Comparison of ENCODE assay signal across 1 cellular context in the genomic region with DNA sequence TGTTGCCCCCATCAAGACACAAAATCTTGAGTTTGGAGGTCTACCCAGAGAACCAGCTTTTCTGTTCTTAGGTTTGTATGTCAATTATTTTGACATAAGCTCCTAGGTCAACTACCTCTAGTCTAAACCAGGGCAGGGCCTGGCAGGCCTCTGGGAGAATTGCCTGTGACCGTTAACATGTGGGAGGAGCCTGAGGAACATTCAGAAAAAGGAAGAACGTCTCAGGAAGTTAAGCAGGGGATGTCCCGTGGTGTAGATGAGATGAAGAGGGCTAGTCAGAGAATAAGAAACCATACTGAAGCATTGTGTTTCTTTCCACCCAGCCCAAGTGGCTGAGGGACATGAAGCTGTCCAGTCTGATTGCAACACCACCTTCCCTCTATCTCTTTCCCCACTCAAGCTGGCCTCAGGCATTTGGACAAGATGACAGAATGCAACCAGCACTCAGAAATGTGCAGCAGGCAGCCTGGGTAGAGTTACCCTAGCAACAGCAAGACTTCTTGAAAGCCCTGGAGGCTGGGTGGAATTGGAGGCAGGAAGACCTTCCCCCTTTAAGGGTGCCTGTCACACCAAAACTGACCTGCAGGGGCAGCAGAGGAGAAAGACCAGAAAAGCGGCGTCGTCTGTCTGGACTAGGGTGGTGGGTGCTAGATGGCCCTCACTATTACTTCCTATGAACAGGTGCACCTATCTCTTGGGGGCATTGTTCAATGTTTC.
TF ChIP-seq lines count a peak whose summit lies in the region.

No MANE protein-coding gene starts in this region.

TF ChIP-seq in GM23338, 12 proteins besides CTCF, POLR2A, EP300 and RAD21 (continued from another document):
- TF ChIP-seq, protein P1, sequence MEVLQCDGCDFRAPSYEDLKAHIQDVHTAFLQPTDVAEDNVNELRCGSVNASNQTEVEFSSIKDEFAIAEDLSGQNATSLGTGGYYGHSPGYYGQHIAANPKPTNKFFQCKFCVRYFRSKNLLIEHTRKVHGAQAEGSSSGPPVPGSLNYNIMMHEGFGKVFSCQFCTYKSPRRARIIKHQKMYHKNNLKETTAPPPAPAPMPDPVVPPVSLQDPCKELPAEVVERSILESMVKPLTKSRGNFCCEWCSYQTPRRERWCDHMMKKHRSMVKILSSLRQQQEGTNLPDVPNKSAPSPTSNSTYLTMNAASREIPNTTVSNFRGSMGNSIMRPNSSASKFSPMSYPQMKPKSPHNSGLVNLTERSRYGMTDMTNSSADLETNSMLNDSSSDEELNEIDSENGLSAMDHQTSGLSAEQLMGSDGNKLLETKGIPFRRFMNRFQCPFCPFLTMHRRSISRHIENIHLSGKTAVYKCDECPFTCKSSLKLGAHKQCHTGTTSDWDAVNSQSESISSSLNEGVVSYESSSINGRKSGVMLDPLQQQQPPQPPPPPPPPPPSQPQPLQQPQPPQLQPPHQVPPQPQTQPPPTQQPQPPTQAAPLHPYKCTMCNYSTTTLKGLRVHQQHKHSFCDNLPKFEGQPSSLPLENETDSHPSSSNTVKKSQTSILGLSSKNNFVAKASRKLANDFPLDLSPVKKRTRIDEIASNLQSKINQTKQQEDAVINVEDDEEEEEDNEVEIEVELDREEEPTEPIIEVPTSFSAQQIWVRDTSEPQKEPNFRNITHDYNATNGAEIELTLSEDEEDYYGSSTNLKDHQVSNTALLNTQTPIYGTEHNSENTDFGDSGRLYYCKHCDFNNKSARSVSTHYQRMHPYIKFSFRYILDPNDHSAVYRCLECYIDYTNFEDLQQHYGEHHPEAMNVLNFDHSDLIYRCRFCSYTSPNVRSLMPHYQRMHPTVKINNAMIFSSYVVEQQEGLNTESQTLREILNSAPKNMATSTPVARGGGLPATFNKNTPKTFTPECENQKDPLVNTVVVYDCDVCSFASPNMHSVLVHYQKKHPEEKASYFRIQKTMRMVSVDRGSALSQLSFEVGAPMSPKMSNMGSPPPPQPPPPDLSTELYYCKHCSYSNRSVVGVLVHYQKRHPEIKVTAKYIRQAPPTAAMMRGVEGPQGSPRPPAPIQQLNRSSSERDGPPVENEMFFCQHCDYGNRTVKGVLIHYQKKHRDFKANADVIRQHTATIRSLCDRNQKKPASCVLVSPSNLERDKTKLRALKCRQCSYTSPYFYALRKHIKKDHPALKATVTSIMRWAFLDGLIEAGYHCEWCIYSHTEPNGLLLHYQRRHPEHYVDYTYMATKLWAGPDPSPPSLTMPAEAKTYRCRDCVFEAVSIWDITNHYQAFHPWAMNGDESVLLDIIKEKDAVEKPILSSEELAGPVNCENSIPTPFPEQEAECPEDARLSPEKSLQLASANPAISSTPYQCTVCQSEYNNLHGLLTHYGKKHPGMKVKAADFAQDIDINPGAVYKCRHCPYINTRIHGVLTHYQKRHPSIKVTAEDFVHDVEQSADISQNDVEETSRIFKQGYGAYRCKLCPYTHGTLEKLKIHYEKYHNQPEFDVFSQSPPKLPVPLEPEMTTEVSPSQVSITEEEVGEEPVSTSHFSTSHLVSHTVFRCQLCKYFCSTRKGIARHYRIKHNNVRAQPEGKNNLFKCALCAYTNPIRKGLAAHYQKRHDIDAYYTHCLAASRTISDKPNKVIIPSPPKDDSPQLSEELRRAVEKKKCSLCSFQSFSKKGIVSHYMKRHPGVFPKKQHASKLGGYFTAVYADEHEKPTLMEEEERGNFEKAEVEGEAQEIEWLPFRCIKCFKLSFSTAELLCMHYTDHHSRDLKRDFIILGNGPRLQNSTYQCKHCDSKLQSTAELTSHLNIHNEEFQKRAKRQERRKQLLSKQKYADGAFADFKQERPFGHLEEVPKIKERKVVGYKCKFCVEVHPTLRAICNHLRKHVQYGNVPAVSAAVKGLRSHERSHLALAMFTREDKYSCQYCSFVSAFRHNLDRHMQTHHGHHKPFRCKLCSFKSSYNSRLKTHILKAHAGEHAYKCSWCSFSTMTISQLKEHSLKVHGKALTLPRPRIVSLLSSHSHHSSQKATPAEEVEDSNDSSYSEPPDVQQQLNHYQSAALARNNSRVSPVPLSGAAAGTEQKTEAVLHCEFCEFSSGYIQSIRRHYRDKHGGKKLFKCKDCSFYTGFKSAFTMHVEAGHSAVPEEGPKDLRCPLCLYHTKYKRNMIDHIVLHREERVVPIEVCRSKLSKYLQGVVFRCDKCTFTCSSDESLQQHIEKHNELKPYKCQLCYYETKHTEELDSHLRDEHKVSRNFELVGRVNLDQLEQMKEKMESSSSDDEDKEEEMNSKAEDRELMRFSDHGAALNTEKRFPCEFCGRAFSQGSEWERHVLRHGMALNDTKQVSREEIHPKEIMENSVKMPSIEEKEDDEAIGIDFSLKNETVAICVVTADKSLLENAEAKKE (CRISPR knock-in tag; IDR thresholded peaks at IDR 0.05) = peak; percentile 41; the same call in 1 of the 2 replicates
- TF ChIP-seq STAT1 (IDR thresholded peaks at IDR 0.05; ENCODE audit: unreplicated experiment) (no peak), ZNF114 (CRISPR knock-in tag; IDR thresholded peaks at IDR 0.05) (no peak)
